In the genomic region with DNA sequence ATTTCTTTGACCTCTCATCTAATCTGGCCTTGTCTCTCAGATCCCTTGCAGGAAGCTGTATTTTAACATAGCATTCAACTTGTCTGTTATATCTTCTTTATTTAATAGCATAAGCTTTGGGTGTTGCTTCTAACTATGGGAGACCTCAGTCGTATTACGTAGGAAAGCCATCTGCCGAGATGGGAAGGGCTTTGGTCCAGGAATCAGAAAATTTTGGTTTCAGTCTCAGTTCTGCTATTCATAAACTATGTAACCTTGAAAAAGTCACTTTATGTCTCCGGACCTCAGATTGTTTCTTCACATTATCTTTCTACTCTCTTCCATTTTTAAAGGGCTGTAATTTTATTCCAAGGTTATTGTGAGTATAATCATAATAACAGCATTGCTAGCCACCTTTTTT, we compare ENCODE assay signal across 21 cellular contexts.
"Had no signal": no experiment of that assay in that cellular context is flagged by ENCODE, and none has a peak within 500 bp of the region (broad histone marks: within the 10 kb centered on the region; RNA-seq: fewer than 3 reads in every experiment).

No MANE protein-coding gene starts in this region.

- H3K4me2 ChIP-seq: hepatocyte had no signal

- H3K79me2 ChIP-seq: hepatocyte had no signal

- H3K4me3 Mint-ChIP-seq: activated naive CD8-positive, alpha-beta T cell; brain; central memory CD8-positive, alpha-beta T cell; naive thymus-derived CD4-positive, alpha-beta T cell; T-helper 2 cell treated with Interferon-gamma antibody and Interleukin-4, amounts not matched to agents 5 μg/mL and 100 μg/mL, for 36 hours had no signal

- H3K4me1 Mint-ChIP-seq: brain; central memory CD8-positive, alpha-beta T cell; naive thymus-derived CD4-positive, alpha-beta T cell had no signal

- H3K36me3 Mint-ChIP-seq: activated naive CD8-positive, alpha-beta T cell; brain had no signal

- H3K4me1 ChIP-seq: gastroesophageal sphincter, pancreas, sigmoid colon, stomach, upper lobe of right lung had no signal

- H3K27me3 ChIP-seq: gastroesophageal sphincter, hepatocyte, pancreas, sigmoid colon, stomach, upper lobe of right lung had no signal

- H3K4me3 ChIP-seq: coronary artery, gastroesophageal sphincter, hepatocyte, mucosa of descending colon, pancreas, sigmoid colon, stomach, thoracic aorta, upper lobe of right lung had no signal

- H3K27me3 Mint-ChIP-seq: activated naive CD8-positive, alpha-beta T cell; brain; central memory CD8-positive, alpha-beta T cell had no signal

- DNase-seq: activated CD4-positive, alpha-beta T cell treated with anti-CD3 and anti-CD28 coated beads, Interleukin-2, amount 50 U/mL, for 1 hour; activated CD8-positive, alpha-beta memory T cell treated with anti-CD3 and anti-CD28 coated beads for 24 hours; activated gamma-delta T cell treated with Interleukin-2 at 50 U/mL for 16 hours; amygdala; effector CD8-positive, alpha-beta T cell; mucosa of descending colon; naive thymus-derived CD4-positive, alpha-beta T cell; pancreas; sigmoid colon; stimulated activated CD4-positive, alpha-beta T cell treated with anti-CD3 and anti-CD28 coated beads, Interleukin-12 subunit alpha, Interleukin-12 subunit beta, amount 100 ng/mL, for 4 hours; stimulated activated CD4-positive, alpha-beta T cell treated with anti-CD3 and anti-CD28 coated beads, Interleukin-2, amount 100 ng/mL, for 24 hours; stomach; upper lobe of right lung had no signal

- H2AFZ ChIP-seq: hepatocyte had no signal

- H3K9me3 Mint-ChIP-seq: T-helper 2 cell treated with Interferon-gamma antibody and Interleukin-4, amounts not matched to agents 5 μg/mL and 100 μg/mL, for 36 hours had no signal

- H3K27ac Mint-ChIP-seq: activated naive CD8-positive, alpha-beta T cell; brain; naive thymus-derived CD4-positive, alpha-beta T cell; T-helper 2 cell treated with Interferon-gamma antibody and Interleukin-4, amounts not matched to agents 5 μg/mL and 100 μg/mL, for 36 hours had no signal

- H3K9me3 ChIP-seq: mucosa of descending colon, pancreas, sigmoid colon, thoracic aorta, upper lobe of right lung had no signal

- H3K36me3 ChIP-seq: gastroesophageal sphincter, pancreas, sigmoid colon, stomach, thoracic aorta, upper lobe of right lung had no signal

- H3K27ac ChIP-seq: coronary artery, gastroesophageal sphincter, hepatocyte, pancreas, sigmoid colon, stomach, thoracic aorta, upper lobe of right lung had no signal
